In the genomic region with DNA sequence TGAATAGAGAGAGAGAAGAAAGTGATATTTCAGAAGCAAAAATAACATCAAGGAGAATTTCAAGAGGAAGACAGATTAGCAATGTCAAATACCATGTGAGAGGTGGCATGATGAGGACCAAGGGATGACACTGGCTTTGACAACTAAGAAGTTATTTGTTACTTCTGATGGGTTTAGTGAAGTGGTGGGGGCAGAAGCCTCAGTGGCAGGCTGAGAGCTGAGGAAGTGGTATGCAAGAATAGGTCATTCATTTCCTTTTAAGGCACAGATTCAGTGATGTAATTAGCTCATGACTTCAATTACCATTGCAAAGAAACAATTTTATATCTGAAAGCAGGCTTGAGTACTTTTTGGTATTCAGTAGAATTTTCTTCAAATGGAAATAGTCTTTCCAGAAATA, we compare ENCODE assay signal across 18 cellular contexts. TPM values are rescaled to one million over a fixed set of nuclear protein-coding genes. Genes with fewer than 3 reads are reported as not detected.
DNase-seq lines count a peak whose midpoint lies in the region; ATAC-seq and TF ChIP-seq lines count a peak whose summit lies in the region.
"Had no signal": no experiment of that assay in that cellular context is flagged by ENCODE, and none has a peak within 500 bp of the region (broad histone marks: within the 10 kb centered on the region; RNA-seq: fewer than 3 reads in every experiment).

No MANE protein-coding gene starts in this region.

- peak; percentile 24 for ATAC-seq in activated T-helper 17 cell treated with anti-CD3 and anti-CD28 coated beads, Interleukin-2, amount 50 U/mL, for 72 hours (replicated peaks)
- ATAC-seq in memory B cell (ENCODE audit: low read depth) = peak; percentile 75
- no peak for ATAC-seq in GM18502 (IDR thresholded peaks at IDR 0.05; ENCODE audit: poor library complexity, unreplicated experiment)

- peak overlapping the region; percentile 39 to 82 (median 57); a peak in 21 of 22 replicates for H3K4me2 ChIP-seq in BLaER1 treated with 17β-estradiol and CSF1 and Interleukin-3, amounts not matched to agents 10 nM and 100 nM
- H3K4me2 ChIP-seq in DOHH2 (ENCODE audit: low read length) = peak overlapping the region; percentile 59
- H3K4me2 ChIP-seq: KMS-11 had no signal

- H3K79me2 ChIP-seq in DOHH2 (ENCODE audit: control insufficient read depth, low read length) = no peaks in the 10 kb centered on the region

- H3K4me3 Mint-ChIP-seq in activated T-helper 17 cell treated with anti-CD3 and anti-CD28 coated beads, Interleukin-2, amount 50 U/mL, for 72 hours = no peak overlapping the region
- no peak overlapping the region for H3K4me3 Mint-ChIP-seq in memory B cell
- H3K4me3 Mint-ChIP-seq: activated naive CD8-positive, alpha-beta T cell; dendritic cell treated with granulocyte-macrophage colony-stimulating factor and Interleukin-4, amounts not matched to agents 40 ng/mL and 50 ng/mL, for 4 days; natural killer cell treated with Interleukin-12 subunit alpha and Interleukin-12 subunit beta and Interleukin-15 and Interleukin-18, amount 100 ng/mL, for 72 hours; stimulated activated naive CD8-positive, alpha-beta T cell treated with anti-CD3 and anti-CD28 coated beads, Interleukin-15, Interleukin-2, amounts not matched to agents 100 ng/mL and 50 ng/mL, for 24 hours; type B pancreatic cell had no signal

- H3K4me3 ChIP-seq in BLaER1 treated with 17β-estradiol and CSF1 and Interleukin-3, amounts not matched to agents 10 nM and 100 nM = no peak overlapping the region
- H3K4me3 ChIP-seq in DOHH2 (ENCODE audit: low read length) = peak overlapping the region; percentile 53
- no peak overlapping the region for H3K4me3 ChIP-seq in effector memory CD4-positive, alpha-beta T cell (ENCODE audit: insufficient read depth, low read depth, low read length, poor library complexity, severe bottlenecking)

- H3K9me3 ChIP-seq in BLaER1 treated with 17β-estradiol and CSF1 and Interleukin-3, amounts not matched to agents 10 nM and 100 nM (replicated peaks in 1 of 11) = no peaks in the 10 kb centered on the region
- H3K9me3 ChIP-seq in DOHH2 (ENCODE audit: control insufficient read depth, insufficient read depth, low read length) = no peaks in the 10 kb centered on the region
- no peaks in the 10 kb centered on the region for H3K9me3 ChIP-seq in effector memory CD4-positive, alpha-beta T cell (ENCODE audit: control insufficient read depth, low read length)

- H3K9me3 Mint-ChIP-seq in activated T-helper 17 cell treated with anti-CD3 and anti-CD28 coated beads, Interleukin-2, amount 50 U/mL, for 72 hours = no peaks in the 10 kb centered on the region
- H3K9me3 Mint-ChIP-seq in memory B cell = no peaks in the 10 kb centered on the region
- H3K9me3 Mint-ChIP-seq: dendritic cell treated with granulocyte-macrophage colony-stimulating factor and Interleukin-4, amounts not matched to agents 40 ng/mL and 50 ng/mL, for 4 days; natural killer cell treated with Interleukin-12 subunit alpha and Interleukin-12 subunit beta and Interleukin-15 and Interleukin-18, amount 100 ng/mL, for 72 hours; stimulated activated naive CD8-positive, alpha-beta T cell treated with anti-CD3 and anti-CD28 coated beads, Interleukin-15, Interleukin-2, amounts not matched to agents 100 ng/mL and 50 ng/mL, for 24 hours; type B pancreatic cell had no signal

- H3K36me3 Mint-ChIP-seq in activated T-helper 17 cell treated with anti-CD3 and anti-CD28 coated beads, Interleukin-2, amount 50 U/mL, for 72 hours (ENCODE audit: low read depth) = peaks cover 23% of the 10 kb centered on the region
- H3K36me3 Mint-ChIP-seq in memory B cell = peaks cover 11% of the 10 kb centered on the region
- H3K36me3 Mint-ChIP-seq: activated naive CD8-positive, alpha-beta T cell had no signal

- H3K27ac ChIP-seq in BLaER1 treated with 17β-estradiol and CSF1 and Interleukin-3, amounts not matched to agents 10 nM and 100 nM = peak overlapping the region in 2 of 11 experiments; percentile 18 to 23; a peak in 2 of 22 replicates
- no peak overlapping the region for H3K27ac ChIP-seq in DOHH2 (ENCODE audit: low read depth, low read length)
- H3K27ac ChIP-seq in effector memory CD4-positive, alpha-beta T cell (ENCODE audit: insufficient read depth, low read length, poor library complexity, severe bottlenecking) = no peak overlapping the region
- H3K27ac ChIP-seq: epithelial cell of prostate, KMS-11 had no signal

- DNase-seq in memory B cell (ENCODE audit: low spot score in 2 of 2) = no peak
- DNase-seq in effector memory CD4-positive, alpha-beta T cell = no peak
- DNase-seq in NCI-H1694 (lab: John Stamatoyannopoulos, UW) = no peak
- DNase-seq: AML-193, HCEC 1CT, NCI-H187 treated with DMSO at 0.1 percent for 48 hours, NCI-H774 had no signal

- no peak for TF ChIP-seq CTCF in DOHH2 (IDR thresholded peaks at IDR 0.05; ENCODE audit: low read depth, low read length, poor library complexity, severe bottlenecking)

- H3K27me3 ChIP-seq in BLaER1 treated with 17β-estradiol and CSF1 and Interleukin-3, amounts not matched to agents 10 nM and 100 nM = no peaks in the 10 kb centered on the region
- H3K27me3 ChIP-seq in DOHH2 (ENCODE audit: control insufficient read depth, low read length) = no peaks in the 10 kb centered on the region
- no peaks in the 10 kb centered on the region for H3K27me3 ChIP-seq in effector memory CD4-positive, alpha-beta T cell (replicated peaks; ENCODE audit: control insufficient read depth, insufficient read depth, low read length, poor library complexity, severe bottlenecking)

- H3K9ac ChIP-seq in BLaER1 treated with 17β-estradiol and CSF1 and Interleukin-3, amounts not matched to agents 10 nM and 100 nM = no peak overlapping the region
- H3K9ac ChIP-seq: KMS-11 had no signal

- H3K27me3 Mint-ChIP-seq in activated T-helper 17 cell treated with anti-CD3 and anti-CD28 coated beads, Interleukin-2, amount 50 U/mL, for 72 hours = no peaks in the 10 kb centered on the region
- H3K27me3 Mint-ChIP-seq in memory B cell = no peaks in the 10 kb centered on the region
- H3K27me3 Mint-ChIP-seq: activated naive CD8-positive, alpha-beta T cell; dendritic cell treated with granulocyte-macrophage colony-stimulating factor and Interleukin-4, amounts not matched to agents 40 ng/mL and 50 ng/mL, for 4 days; natural killer cell treated with Interleukin-12 subunit alpha and Interleukin-12 subunit beta and Interleukin-15 and Interleukin-18, amount 100 ng/mL, for 72 hours; stimulated activated naive CD8-positive, alpha-beta T cell treated with anti-CD3 and anti-CD28 coated beads, Interleukin-15, Interleukin-2, amounts not matched to agents 100 ng/mL and 50 ng/mL, for 24 hours; type B pancreatic cell had no signal

- H3K36me3 ChIP-seq in BLaER1 treated with 17β-estradiol and CSF1 and Interleukin-3, amounts not matched to agents 10 nM and 100 nM = peaks cover 7 to 31% (median 18%) of the 10 kb centered on the region in 11 experiments
- H3K36me3 ChIP-seq in DOHH2 (ENCODE audit: control insufficient read depth, low read length) = no peaks in the 10 kb centered on the region; the same call in 1 of the 2 replicates
- H3K36me3 ChIP-seq in effector memory CD4-positive, alpha-beta T cell (ENCODE audit: control insufficient read depth, insufficient read depth, low read length) = peaks cover 14% of the 10 kb centered on the region

- H3K9me2 ChIP-seq in DOHH2 (replicated peaks; ENCODE audit: control insufficient read depth, low read length) = no peaks in the 10 kb centered on the region

- no peaks in the 10 kb centered on the region for H3K4me1 Mint-ChIP-seq in activated T-helper 17 cell treated with anti-CD3 and anti-CD28 coated beads, Interleukin-2, amount 50 U/mL, for 72 hours
- no peaks in the 10 kb centered on the region for H3K4me1 Mint-ChIP-seq in memory B cell

- H3K27ac Mint-ChIP-seq in activated T-helper 17 cell treated with anti-CD3 and anti-CD28 coated beads, Interleukin-2, amount 50 U/mL, for 72 hours = no peak overlapping the region
- no peak overlapping the region for H3K27ac Mint-ChIP-seq in memory B cell
- H3K27ac Mint-ChIP-seq: activated naive CD8-positive, alpha-beta T cell; dendritic cell treated with granulocyte-macrophage colony-stimulating factor and Interleukin-4, amounts not matched to agents 40 ng/mL and 50 ng/mL, for 4 days; natural killer cell treated with Interleukin-12 subunit alpha and Interleukin-12 subunit beta and Interleukin-15 and Interleukin-18, amount 100 ng/mL, for 72 hours; stimulated activated naive CD8-positive, alpha-beta T cell treated with anti-CD3 and anti-CD28 coated beads, Interleukin-15, Interleukin-2, amounts not matched to agents 100 ng/mL and 50 ng/mL, for 24 hours; type B pancreatic cell had no signal

- no peaks in the 10 kb centered on the region for H4K20me1 ChIP-seq in BLaER1 treated with 17β-estradiol and CSF1 and Interleukin-3, amounts not matched to agents 10 nM and 100 nM
- no peaks in the 10 kb centered on the region for H4K20me1 ChIP-seq in DOHH2 (ENCODE audit: control insufficient read depth, insufficient read depth, low read depth, low read length)

- no peaks in the 10 kb centered on the region for H3F3A ChIP-seq in DOHH2 (ENCODE audit: control insufficient read depth, insufficient read depth)

- H3K4me1 ChIP-seq in BLaER1 treated with 17β-estradiol and CSF1 and Interleukin-3, amounts not matched to agents 10 nM and 100 nM = peaks cover 13 to 21% (median 18%) of the 10 kb centered on the region in 10 experiments
- H3K4me1 ChIP-seq in DOHH2 (ENCODE audit: control insufficient read depth, low read length) = peaks cover 18% of the 10 kb centered on the region
- H3K4me1 ChIP-seq in effector memory CD4-positive, alpha-beta T cell (ENCODE audit: control insufficient read depth, insufficient read depth, low read length, poor library complexity, severe bottlenecking) = no peaks in the 10 kb centered on the region

RNA-seq across cellular contexts. Expression of gene GEMIN6, which starts 28.0 kb away (rescaled TPM):
- total RNA-seq in activated T-helper 17 cell treated with anti-CD3 and anti-CD28 coated beads, Interleukin-2, amount 50 U/mL, for 72 hours = 10 to 100 TPM; 18.6 to 28.4 TPM

RNA-seq across cellular contexts. Expression of gene SRSF7, which starts 54.8 kb away (rescaled TPM):
- total RNA-seq in activated T-helper 17 cell treated with anti-CD3 and anti-CD28 coated beads, Interleukin-2, amount 50 U/mL, for 72 hours = 100 to 1,000 TPM; 199 to 366 TPM
